ENCODE assay signal across 11 cellular contexts in the genomic region with DNA sequence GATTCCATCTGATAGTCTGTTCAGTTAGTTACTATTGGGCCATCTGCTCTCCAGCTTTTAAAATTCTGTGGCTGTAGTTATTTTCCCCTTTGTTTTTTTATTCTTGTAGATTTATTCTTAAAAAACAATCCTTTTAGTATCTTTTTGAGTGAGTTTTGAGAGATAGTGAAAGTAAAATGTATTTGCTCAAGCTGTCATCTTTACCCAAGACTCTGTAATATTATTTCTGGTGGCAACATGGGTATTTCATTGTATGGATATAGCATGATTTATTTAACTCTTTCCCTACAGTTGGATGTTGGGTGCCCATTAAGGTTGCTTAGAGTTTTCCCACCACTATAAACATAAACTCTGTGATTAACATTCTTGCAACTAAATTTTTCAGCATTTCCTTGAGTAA. TPM values are rescaled to one million over a fixed set of nuclear protein-coding genes. Genes with fewer than 3 reads are reported as not detected.
DNase-seq lines count a peak whose midpoint lies in the region; ATAC-seq and TF ChIP-seq lines count a peak whose summit lies in the region.
"Had no signal": no experiment of that assay in that cellular context is flagged by ENCODE, and none has a peak within 500 bp of the region (broad histone marks: within the 10 kb centered on the region; RNA-seq: fewer than 3 reads in every experiment).

No MANE protein-coding gene starts in this region.

- DNase-seq in T-helper 2 cell treated with Interferon-gamma antibody and Interleukin-4, amounts not matched to agents 5 μg/mL and 100 μg/mL, for 36 hours (ENCODE audit: low spot score): no peak
- no peak for DNase-seq in T-helper 2 cell
- no peak for DNase-seq in Peyer's patch
- no peak for DNase-seq in esophagus squamous epithelium (lab: John Stamatoyannopoulos, UW)
- DNase-seq in NCI-H1417 (lab: John Stamatoyannopoulos, UW): no peak
- no peak for DNase-seq in substantia nigra (lab: John Stamatoyannopoulos, UW)
- DNase-seq: 8988T, PC-9, retina had no signal

- intact Hi-C loops in esophagus squamous epithelium (cut with DNase I): no loop called here

- TF ChIP-seq POLR2A in Peyer's patch (IDR thresholded peaks at IDR 0.05) (no peak), esophagus squamous epithelium (IDR thresholded peaks at IDR 0.05) (no peak)

- H3K4me3 ChIP-seq in Peyer's patch (peak overlapping the region in 1 of 4 donors; percentile 5), esophagus squamous epithelium (peak overlapping the region in 2 of 4 donors; percentile 0 to 33)
- H3K4me3 ChIP-seq: PC-9 had no signal

- H3K27me3 Mint-ChIP-seq in T-helper 2 cell treated with Interferon-gamma antibody and Interleukin-4, amounts not matched to agents 5 μg/mL and 100 μg/mL, for 36 hours (ENCODE audit: low read depth): no peaks in the 10 kb centered on the region
- no peaks in the 10 kb centered on the region for H3K27me3 Mint-ChIP-seq in stimulated activated memory B cell treated with anti-CD40 and anti-IgM and Interleukin-4, amounts not matched to agents 10 μg/mL and 1 μg/mL and 100 μg/mL, for 72 hours

- H3K4me1 Mint-ChIP-seq in T-helper 2 cell treated with Interferon-gamma antibody and Interleukin-4, amounts not matched to agents 5 μg/mL and 100 μg/mL, for 36 hours (ENCODE audit: low read depth): peaks cover 68% of the 10 kb centered on the region
- H3K4me1 Mint-ChIP-seq in stimulated activated memory B cell treated with anti-CD40 and anti-IgM and Interleukin-4, amounts not matched to agents 10 μg/mL and 1 μg/mL and 100 μg/mL, for 72 hours: peaks cover 57% of the 10 kb centered on the region

- TF ChIP-seq CTCF in Peyer's patch (IDR thresholded peaks at IDR 0.05) (no peak), esophagus squamous epithelium (IDR thresholded peaks at IDR 0.05) (no peak)

- peak overlapping the region; percentile 89 for H3K4me3 Mint-ChIP-seq in T-helper 2 cell treated with Interferon-gamma antibody and Interleukin-4, amounts not matched to agents 5 μg/mL and 100 μg/mL, for 36 hours
- peak overlapping the region; percentile 70 for H3K4me3 Mint-ChIP-seq in stimulated activated memory B cell treated with anti-CD40 and anti-IgM and Interleukin-4, amounts not matched to agents 10 μg/mL and 1 μg/mL and 100 μg/mL, for 72 hours

- H3K9me3 Mint-ChIP-seq in T-helper 2 cell treated with Interferon-gamma antibody and Interleukin-4, amounts not matched to agents 5 μg/mL and 100 μg/mL, for 36 hours: no peaks in the 10 kb centered on the region
- H3K9me3 Mint-ChIP-seq in stimulated activated memory B cell treated with anti-CD40 and anti-IgM and Interleukin-4, amounts not matched to agents 10 μg/mL and 1 μg/mL and 100 μg/mL, for 72 hours: no peaks in the 10 kb centered on the region

- peak overlapping the region; percentile 89 for H3K27ac Mint-ChIP-seq in T-helper 2 cell treated with Interferon-gamma antibody and Interleukin-4, amounts not matched to agents 5 μg/mL and 100 μg/mL, for 36 hours
- H3K27ac Mint-ChIP-seq in stimulated activated memory B cell treated with anti-CD40 and anti-IgM and Interleukin-4, amounts not matched to agents 10 μg/mL and 1 μg/mL and 100 μg/mL, for 72 hours: peak overlapping the region; percentile 73

- H3K36me3 ChIP-seq in Peyer's patch (peaks cover 0 to 36% (median 0%) of the 10 kb centered on the region in 3 donors), esophagus squamous epithelium (peaks cover 4 to 49% (median 4%) of the 10 kb centered on the region in 3 donors)

- no peaks in the 10 kb centered on the region for H3K9me3 ChIP-seq in Peyer's patch
- no peaks in the 10 kb centered on the region for H3K9me3 ChIP-seq in esophagus squamous epithelium

- H3K27ac ChIP-seq in Peyer's patch: peak overlapping the region; percentile 1 to 65 (median 22)
- H3K27ac ChIP-seq in esophagus squamous epithelium: peak overlapping the region in 3 of 4 donors; percentile 40 to 64 (median 55)
- no peak overlapping the region for H3K27ac ChIP-seq in substantia nigra (ENCODE audit: low read depth, low read length, poor library complexity, severe bottlenecking)
- H3K27ac ChIP-seq: PC-9 had no signal

- no peak for ATAC-seq in stimulated activated memory B cell treated with anti-CD40 and anti-IgM and Interleukin-4, amounts not matched to agents 10 μg/mL and 1 μg/mL and 100 μg/mL, for 72 hours
- ATAC-seq in GM19351 (IDR thresholded peaks at IDR 0.05; ENCODE audit: unreplicated experiment): no peak

- H3K27me3 ChIP-seq in Peyer's patch: no peaks in the 10 kb centered on the region
- no peaks in the 10 kb centered on the region for H3K27me3 ChIP-seq in esophagus squamous epithelium

- peaks cover 0 to 15% (median 4%) of the 10 kb centered on the region in 4 donors for H3K4me1 ChIP-seq in Peyer's patch
- H3K4me1 ChIP-seq in esophagus squamous epithelium: peaks cover 0 to 30% (median 6%) of the 10 kb centered on the region in 3 donors

- H3K36me3 Mint-ChIP-seq in T-helper 2 cell treated with Interferon-gamma antibody and Interleukin-4, amounts not matched to agents 5 μg/mL and 100 μg/mL, for 36 hours (ENCODE audit: low read depth): peaks cover 69% of the 10 kb centered on the region
- peaks cover 49% of the 10 kb centered on the region for H3K36me3 Mint-ChIP-seq in stimulated activated memory B cell treated with anti-CD40 and anti-IgM and Interleukin-4, amounts not matched to agents 10 μg/mL and 1 μg/mL and 100 μg/mL, for 72 hours

RNA-seq across cellular contexts. Expression of a gene that starts 24.6 kb away (rescaled TPM):
- total RNA-seq in Peyer's patch (100 to 1,000 TPM in 1 of 4 donors, 10 to 100 TPM in 3; 27.7 to 128 (median 42.9) TPM), esophagus squamous epithelium (10 to 100 TPM; 14.6 to 29.8 (median 17.6) TPM)

RNA-seq across cellular contexts. Expression of a gene that starts 30.8 kb away (rescaled TPM):
- total RNA-seq in Peyer's patch: 10 to 100 TPM in 3 of 4 donors, 1 to 10 TPM in 1; 8.4 to 19.0 (median 12.2) TPM
- 10 to 100 TPM; 11.4 to 19.5 (median 16.7) TPM for total RNA-seq in esophagus squamous epithelium
